8 cellular contexts compared by ENCODE assay signal in the genomic region with DNA sequence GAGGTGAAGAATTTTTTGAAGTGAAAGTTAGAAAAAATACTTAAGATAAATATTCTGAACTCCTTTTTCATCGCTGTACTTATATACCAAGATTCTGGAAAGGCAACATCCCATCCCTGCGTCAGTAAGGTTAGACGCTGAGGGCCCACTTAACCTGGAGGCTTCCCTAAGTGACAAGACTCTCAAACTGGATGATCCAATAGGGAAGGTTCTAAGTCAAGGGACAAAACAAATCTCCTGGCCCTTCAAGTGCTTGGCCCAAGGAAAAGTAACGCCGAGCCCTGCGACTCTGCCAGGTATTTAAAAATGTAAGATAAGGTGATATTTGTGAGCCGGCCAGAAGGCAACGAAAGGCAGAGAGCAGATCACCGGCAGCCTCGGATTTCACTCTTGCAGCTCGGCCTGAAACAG. TPM values are rescaled to one million over a fixed set of nuclear protein-coding genes. Genes with fewer than 3 reads are reported as not detected.
DNase-seq lines count a peak whose midpoint lies in the region; ATAC-seq and TF ChIP-seq lines count a peak whose summit lies in the region.

No MANE protein-coding gene starts in this region.

- no peak for TF ChIP-seq EP300 in stomach (IDR thresholded peaks at IDR 0.05)

- no peak for ATAC-seq in activated CD8-positive, alpha-beta T cell treated with anti-CD3 and anti-CD28 coated beads for 36 hours
- no peak for ATAC-seq in HG03442 (IDR thresholded peaks at IDR 0.05; ENCODE audit: unreplicated experiment)
- ATAC-seq in GM18517 (IDR thresholded peaks at IDR 0.05; ENCODE audit: unreplicated experiment), result no peak

- H3K4me1 Mint-ChIP-seq in activated CD8-positive, alpha-beta T cell treated with anti-CD3 and anti-CD28 coated beads for 36 hours (ENCODE audit: low read depth), result peaks cover 35% of the 10 kb centered on the region

- 13 to 18% (median 14%) methylated on average over 10 to 11 of the region's 11 CpGs for WGBS in stomach, 5 donors

- H3K36me3 ChIP-seq in stomach, result no peaks in the 10 kb centered on the region

- no peaks in the 10 kb centered on the region for H3K9me3 ChIP-seq in stomach

- peak overlapping the region; percentile 93 for H3K4me3 Mint-ChIP-seq in activated CD8-positive, alpha-beta T cell treated with anti-CD3 and anti-CD28 coated beads for 36 hours

- peaks cover 36 to 65% (median 51%) of the 10 kb centered on the region in 4 donors for H3K4me1 ChIP-seq in stomach

- DNase-seq in NCI-H2171 treated with DMSO at 0.1 percent for 48 hours (lab: John Stamatoyannopoulos, UW), result peak; percentile 58
- no peak for DNase-seq in NCI-H2171 (lab: John Stamatoyannopoulos, UW)
- no peak for DNase-seq in activated CD8-positive, alpha-beta T cell treated with anti-CD3 and anti-CD28 coated beads for 36 hours
- DNase-seq in stomach, result no peak
- DNase-seq in activated CD4-positive, CD25-positive, alpha-beta regulatory T cell (lab: John Stamatoyannopoulos, UW), result no peak

- CTCF ChIA-PET in activated CD8-positive, alpha-beta T cell treated with anti-CD3 and anti-CD28 coated beads for 36 hours (lab: Charles Lee), result interaction anchor here (0.7 to 2.7 kb wide), 7 partner anchors 34 to 127 kb away, joined by 3 to 7 read pairs (median 4); no protein-coding TSS in a partner anchor

- H3K27me3 Mint-ChIP-seq in activated CD8-positive, alpha-beta T cell treated with anti-CD3 and anti-CD28 coated beads for 36 hours, result no peaks in the 10 kb centered on the region

- peak overlapping the region; percentile 88 to 96 (median 92) for H3K27ac ChIP-seq in stomach

- TF ChIP-seq CTCF in activated CD8-positive, alpha-beta T cell treated with anti-CD3 and anti-CD28 coated beads for 36 hours (IDR thresholded peaks at IDR 0.05), result no peak
- TF ChIP-seq CTCF in stomach (IDR thresholded peaks at IDR 0.05), result peak in 1 of 7 experiments; percentile 14

- POLR2A ChIA-PET in activated CD8-positive, alpha-beta T cell treated with anti-CD3 and anti-CD28 coated beads for 36 hours (lab: Charles Lee), result interaction anchor here (1.7 to 1.8 kb wide), 2 partner anchors 35 to 51 kb away, joined by 7 to 9 read pairs; no protein-coding TSS in a partner anchor

- no peaks in the 10 kb centered on the region for H3K27me3 ChIP-seq in stomach

- H3K4me3 ChIP-seq in iPS-11a (ENCODE audit: low read depth, low read length) (peak overlapping the region; percentile 51), stomach (peak overlapping the region; percentile 78 to 84 (median 82))

- no peak for TF ChIP-seq POLR2A in stomach (IDR thresholded peaks at IDR 0.05)

- H3K9me3 Mint-ChIP-seq in activated CD8-positive, alpha-beta T cell treated with anti-CD3 and anti-CD28 coated beads for 36 hours, result no peaks in the 10 kb centered on the region

- intact Hi-C loops in activated CD8-positive, alpha-beta T cell treated with anti-CD3 and anti-CD28 coated beads for 36 hours (cut with micrococcal nuclease), result loop anchor here (2.0 to 5.0 kb wide), 2 partner anchors 53 to 79 kb away; no protein-coding TSS in a partner anchor
- intact Hi-C loops in stomach (cut with DNase I; ENCODE audit: low total_unique reads), result no loop called here

- H3K36me3 Mint-ChIP-seq in activated CD8-positive, alpha-beta T cell treated with anti-CD3 and anti-CD28 coated beads for 36 hours (ENCODE audit: low read depth), result peaks cover 8% of the 10 kb centered on the region

- peak overlapping the region; percentile 94 for H3K27ac Mint-ChIP-seq in activated CD8-positive, alpha-beta T cell treated with anti-CD3 and anti-CD28 coated beads for 36 hours

RNA-seq across cellular contexts. Expression of gene STK39, which starts 1.3 kb away (rescaled TPM):
- 10 to 100 TPM; 32.8 to 33.9 TPM for total RNA-seq in activated CD8-positive, alpha-beta T cell treated with anti-CD3 and anti-CD28 coated beads for 36 hours
- 10 to 100 TPM; 29.8 to 60.7 (median 44.1) TPM for total RNA-seq in stomach
- polyA plus RNA-seq in stomach, result 10 to 100 TPM; 18.3 to 35.7 (median 30.4) TPM
